8 cellular contexts compared by ENCODE assay signal in genomic region chrX:154002215-154002719, GRCh38. TPM values are rescaled to one million over a fixed set of nuclear protein-coding genes. Genes with fewer than 3 reads are reported as not detected.
DNase-seq lines count a peak whose midpoint lies in the region; ATAC-seq and TF ChIP-seq lines count a peak whose summit lies in the region.

No MANE protein-coding gene starts in this region.

- DNase-seq in AML-193 (lab: John Stamatoyannopoulos, UW), result peak; percentile 78 to 82
- DNase-seq in NCI-H187 (lab: John Stamatoyannopoulos, UW), result peak; percentile 80 to 85
- DNase-seq in activated CD4-positive, alpha-beta memory T cell treated with anti-CD3 and anti-CD28 coated beads, Interleukin-2, amount 10 ng/mL, durations not matched to agents 7 days and 5 days, result peak; percentile 68
- peak; percentile 57 for DNase-seq in glomerular visceral epithelial cell (ENCODE audit: extremely low spot score)
- no peak for DNase-seq in sciatic nerve (ENCODE audit: low spot score)
- no peak for DNase-seq in DMS114 treated with DMSO at 0.1 percent for 48 hours (lab: John Stamatoyannopoulos, UW; ENCODE audit: unreplicated experiment)

- intact Hi-C loops in sciatic nerve (cut with DNase I), result no loop called here

- H3K4me3 Mint-ChIP-seq in activated CD4-positive, alpha-beta memory T cell treated with anti-CD3 and anti-CD28 coated beads, Interleukin-2, amount 10 ng/mL, durations not matched to agents 7 days and 5 days, result peak overlapping the region; percentile 59

- CTCF ChIA-PET in activated CD4-positive, alpha-beta memory T cell treated with anti-CD3 and anti-CD28 coated beads, Interleukin-2, amount 10 ng/mL, durations not matched to agents 7 days and 5 days (lab: Charles Lee), result interaction anchor here (1.2 to 1.7 kb wide), 3 partner anchors 12 to 21 kb away, joined by 3 to 8 read pairs (median 4); no protein-coding TSS in a partner anchor

- peak; percentile 80 for ATAC-seq in sciatic nerve
- no peak for ATAC-seq in HG03095 (IDR thresholded peaks at IDR 0.05; ENCODE audit: unreplicated experiment)

- H3K9me3 Mint-ChIP-seq in activated CD4-positive, alpha-beta memory T cell treated with anti-CD3 and anti-CD28 coated beads, Interleukin-2, amount 10 ng/mL, durations not matched to agents 7 days and 5 days, result no peaks in the 10 kb centered on the region

- POLR2A ChIA-PET in activated CD4-positive, alpha-beta memory T cell treated with anti-CD3 and anti-CD28 coated beads, Interleukin-2, amount 10 ng/mL, durations not matched to agents 7 days and 5 days (lab: Charles Lee), result interaction anchor here (0.7 to 3.1 kb wide), 15 partner anchors 10 to 121 kb away, joined by 3 to 18 read pairs (median 4); partner anchors contain the start of genes IRAK1 and TMEM187

- H3K36me3 Mint-ChIP-seq in activated CD4-positive, alpha-beta memory T cell treated with anti-CD3 and anti-CD28 coated beads, Interleukin-2, amount 10 ng/mL, durations not matched to agents 7 days and 5 days (ENCODE audit: low read depth), result peaks cover 17% of the 10 kb centered on the region

- H3K27ac Mint-ChIP-seq in activated CD4-positive, alpha-beta memory T cell treated with anti-CD3 and anti-CD28 coated beads, Interleukin-2, amount 10 ng/mL, durations not matched to agents 7 days and 5 days, result peak overlapping the region; percentile 90

- no peaks in the 10 kb centered on the region for H3K27me3 Mint-ChIP-seq in activated CD4-positive, alpha-beta memory T cell treated with anti-CD3 and anti-CD28 coated beads, Interleukin-2, amount 10 ng/mL, durations not matched to agents 7 days and 5 days

- H3K4me1 Mint-ChIP-seq in activated CD4-positive, alpha-beta memory T cell treated with anti-CD3 and anti-CD28 coated beads, Interleukin-2, amount 10 ng/mL, durations not matched to agents 7 days and 5 days, result peaks cover 22% of the 10 kb centered on the region

- peak; percentile 60 for TF ChIP-seq POLR2A in GM19099 (IDR thresholded peaks at IDR 0.05; ENCODE audit: extremely low read depth, insufficient read length, low read depth)

RNA-seq across cellular contexts. Expression of gene IRAK1, which starts 17.4 kb away (rescaled TPM):
- 100 to 1,000 TPM; 118 to 122 TPM for total RNA-seq in activated CD4-positive, alpha-beta memory T cell treated with anti-CD3 and anti-CD28 coated beads, Interleukin-2, amount 10 ng/mL, durations not matched to agents 7 days and 5 days
- total RNA-seq in sciatic nerve, result 53.9 TPM

RNA-seq across cellular contexts. Expression of gene TMEM187, which starts 29.7 kb away (rescaled TPM):
- total RNA-seq in activated CD4-positive, alpha-beta memory T cell treated with anti-CD3 and anti-CD28 coated beads, Interleukin-2, amount 10 ng/mL, durations not matched to agents 7 days and 5 days, result 10 to 100 TPM in 1 of 2 experiments, 1 to 10 TPM in 1; 9.9 to 12.6 TPM
- total RNA-seq in sciatic nerve, result 10.3 TPM

RNA-seq across cellular contexts. Expression of gene HCFC1, which starts 30.6 kb away (rescaled TPM):
- 10 to 100 TPM; 88.3 to 93.1 TPM for total RNA-seq in activated CD4-positive, alpha-beta memory T cell treated with anti-CD3 and anti-CD28 coated beads, Interleukin-2, amount 10 ng/mL, durations not matched to agents 7 days and 5 days
- total RNA-seq in sciatic nerve, result 42.2 TPM

RNA-seq across cellular contexts. Expression of gene RENBP, which starts 57.8 kb away (rescaled TPM):
- 10 to 100 TPM; 12.1 to 12.8 TPM for total RNA-seq in activated CD4-positive, alpha-beta memory T cell treated with anti-CD3 and anti-CD28 coated beads, Interleukin-2, amount 10 ng/mL, durations not matched to agents 7 days and 5 days
- total RNA-seq in sciatic nerve, result 23.0 TPM

Comparison
In these comparisons a context has a peak if more than half of its experiments do, and no peak if none do; other contexts are left out.
1. DNase-seq: peak in AML-193 (2 of 2), NCI-H187 (2 of 2), activated CD4-positive, alpha-beta memory T cell treated with anti-CD3 and anti-CD28 coated beads, Interleukin-2, amount 10 ng/mL, durations not matched to agents 7 days and 5 days (single experiment) and glomerular visceral epithelial cell (single experiment); none in sciatic nerve (single experiment) and DMS114 treated with DMSO at 0.1 percent for 48 hours (single experiment).